Comparison of ENCODE assay signal across 19 cellular contexts in the genomic region with DNA sequence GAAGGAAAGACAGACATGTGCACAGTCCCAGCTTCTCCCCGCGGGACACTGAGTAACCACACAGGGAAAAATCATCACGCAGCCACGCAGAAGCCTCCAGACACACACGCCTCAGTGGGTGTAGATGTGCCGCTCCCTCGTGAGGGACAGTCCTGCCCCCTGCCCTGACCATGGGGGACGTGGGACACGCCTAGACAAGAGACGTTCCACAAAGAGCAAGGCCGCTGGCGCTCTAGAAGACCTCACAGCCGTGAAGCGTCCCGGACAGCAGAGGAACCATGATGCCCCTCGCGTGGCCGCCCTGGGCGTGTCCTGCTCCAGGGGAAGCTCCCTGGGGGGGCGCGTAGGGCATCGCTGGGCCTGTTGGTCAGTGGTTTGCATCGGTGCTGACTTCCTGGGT.
DNase-seq lines count a peak whose midpoint lies in the region; ATAC-seq, FAIRE-seq and TF ChIP-seq lines count a peak whose summit lies in the region.
"Had no signal": no experiment of that assay in that cellular context is flagged by ENCODE, and none has a peak within 500 bp of the region (broad histone marks: within the 10 kb centered on the region; RNA-seq: fewer than 3 reads in every experiment).

No MANE protein-coding gene starts in this region.

- H3K9me3 ChIP-seq in heart left ventricle, result no peaks in the 10 kb centered on the region
- H3K9me3 ChIP-seq in RWPE2 (ENCODE audit: severe bottlenecking), result no peaks in the 10 kb centered on the region
- no peaks in the 10 kb centered on the region for H3K9me3 ChIP-seq in upper lobe of right lung

- H3K27me3 ChIP-seq in heart left ventricle (no peaks in the 10 kb centered on the region), RWPE2 (ENCODE audit: insufficient read depth, poor library complexity, severe bottlenecking) (peaks cover 4% of the 10 kb centered on the region), upper lobe of right lung (no peaks in the 10 kb centered on the region)

- H3K36me3 ChIP-seq in heart left ventricle, result peaks cover 0 to 28% (median 4%) of the 10 kb centered on the region in 9 donors
- no peaks in the 10 kb centered on the region for H3K36me3 ChIP-seq in RWPE2 (ENCODE audit: low read depth)
- H3K36me3 ChIP-seq in upper lobe of right lung, result no peaks in the 10 kb centered on the region

- TF ChIP-seq POLR2A in heart left ventricle (IDR thresholded peaks at IDR 0.05) (no peak), H54 (IDR thresholded peaks at IDR 0.05; ENCODE audit: low read depth, low read length) (no peak)

- H3K4me3 ChIP-seq in heart left ventricle, result no peak overlapping the region
- H3K4me3 ChIP-seq in RWPE2 (ENCODE audit: severe bottlenecking), result no peak overlapping the region
- no peak overlapping the region for H3K4me3 ChIP-seq in upper lobe of right lung

- no peak overlapping the region for H3K27ac ChIP-seq in heart left ventricle
- no peak overlapping the region for H3K27ac ChIP-seq in RWPE2 (ENCODE audit: poor library complexity, severe bottlenecking)
- H3K27ac ChIP-seq in upper lobe of right lung, result no peak overlapping the region
- H3K27ac ChIP-seq: HL-60 had no signal

- FAIRE-seq in H54 (lab: Jason Lieb, UNC), result no peak
- FAIRE-seq: G401.6, GM12891 had no signal

- DNase-seq in Right ventricle myocardium superior (peak; percentile 37), heart left ventricle (no peak), RWPE2 (ENCODE audit: low spot score) (peak; percentile 49), mesenteric fat pad (ENCODE audit: low spot score) (peak; percentile 89), upper lobe of right lung (peak; percentile 35), NCI-H2227 (lab: John Stamatoyannopoulos, UW; ENCODE audit: unreplicated experiment) (no peak), H54 (ENCODE audit: insufficient read length, low spot score) (no peak)
- DNase-seq: CD4-positive, alpha-beta memory T cell; DMS79 treated with DMSO at 0.1 percent for 48 hours; GOT3; KG1; NCI-H1092; NCI-H2107; NCI-H69; NK-92 treated with Interleukin-12 subunit alpha and Interleukin-12 subunit beta, amount 100 ng/mL, for 24 hours; OCI-M1 had no signal

- ATAC-seq in Right ventricle myocardium superior (ENCODE audit: poor library complexity) (no peak), heart left ventricle (no peak), RWPE2 (ENCODE audit: low read depth) (no peak), upper lobe of right lung (no peak)

- H3K4me1 ChIP-seq in heart left ventricle (no peaks in the 10 kb centered on the region), RWPE2 (ENCODE audit: insufficient read depth, poor library complexity, severe bottlenecking) (no peaks in the 10 kb centered on the region), upper lobe of right lung (no peaks in the 10 kb centered on the region)

- intact Hi-C loops in Right ventricle myocardium superior (cut with DNase I), result no loop called here
- intact Hi-C loops in heart left ventricle (cut with DNase I), result no loop called here
- intact Hi-C loops in upper lobe of right lung (cut with DNase I), result no loop called here

- no peak for TF ChIP-seq CTCF in heart left ventricle (IDR thresholded peaks at IDR 0.05)
- no peak for TF ChIP-seq CTCF in RWPE2 (IDR thresholded peaks at IDR 0.05; ENCODE audit: poor library complexity, severe bottlenecking)
- no peak for TF ChIP-seq CTCF in upper lobe of right lung (IDR thresholded peaks at IDR 0.05)

- 84 to 92% (median 89%) methylated on average over 17 to 23 of the region's 23 CpGs for WGBS in heart left ventricle, 4 donors

Comparison
In these comparisons a context has a peak if more than half of its experiments do, and no peak if none do; other contexts are left out.
1. DNase-seq: peak in Right ventricle myocardium superior (single experiment), RWPE2 (single experiment), mesenteric fat pad (single experiment) and upper lobe of right lung (single experiment); none in heart left ventricle (0 of 5), NCI-H2227 (single experiment) and H54 (single experiment).